8 cellular contexts compared by ENCODE assay signal in the genomic region with DNA sequence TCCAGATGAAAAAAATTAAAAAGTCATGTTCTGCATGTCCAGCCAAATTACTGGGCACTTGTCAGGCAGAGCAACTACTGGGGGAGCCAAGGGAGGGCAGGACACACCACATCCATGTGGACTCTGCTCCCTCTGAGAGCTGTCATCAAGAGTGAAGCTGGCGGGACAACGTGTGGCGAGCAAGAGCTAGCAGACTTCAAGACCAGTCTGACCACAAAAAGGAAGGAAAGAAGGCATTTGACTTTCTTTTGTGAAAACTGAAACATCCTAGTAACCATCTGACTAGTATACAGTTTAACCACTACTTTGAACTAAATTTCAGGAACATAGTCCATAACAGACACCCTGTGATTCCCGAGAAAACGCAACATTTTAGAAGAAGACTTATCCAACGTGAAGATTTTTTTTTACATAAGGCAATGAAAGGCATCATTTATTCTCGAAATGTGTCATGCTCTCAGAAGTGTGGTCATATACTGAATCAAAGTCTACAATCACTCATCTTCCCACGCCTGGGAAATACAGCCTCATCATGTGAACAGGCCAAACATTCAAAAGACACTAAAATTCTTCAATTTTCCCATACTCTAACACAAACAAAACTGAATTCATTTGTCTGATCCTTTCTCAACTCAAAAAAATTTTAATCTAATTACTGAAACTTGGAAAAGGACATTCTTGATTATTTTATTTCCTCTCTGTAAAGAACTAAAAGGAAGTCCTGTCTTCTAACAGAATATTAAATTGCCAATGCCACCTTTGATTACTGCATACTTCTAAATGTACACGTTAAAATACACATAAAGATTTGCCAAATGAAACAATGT. TPM values are rescaled to one million over a fixed set of nuclear protein-coding genes. Genes with fewer than 3 reads are reported as not detected.
DNase-seq lines count a peak whose midpoint lies in the region; ATAC-seq and TF ChIP-seq lines count a peak whose summit lies in the region.

No MANE protein-coding gene starts in this region.

- ATAC-seq in HG03064 (IDR thresholded peaks at IDR 0.05; ENCODE audit: low read depth, unreplicated experiment) (peak; percentile 68), T-helper 17 cell (peak; percentile 59)

- H3K27ac Mint-ChIP-seq in T-helper 17 cell, result peak overlapping the region; percentile 91
- H3K27ac Mint-ChIP-seq in glutamatergic neuron (ENCODE audit: unreplicated experiment), result no peak overlapping the region

- DNase-seq in stimulated activated naive CD4-positive, alpha-beta T cell treated with Interleukin-2 at 50 U/mL for 16 hours (lab: John Stamatoyannopoulos, UW), result peak; percentile 35
- no peak for DNase-seq in stimulated activated naive CD4-positive, alpha-beta T cell (lab: John Stamatoyannopoulos, UW)
- DNase-seq in T-helper 17 cell (no peak), glutamatergic neuron (no peak), stromal cell of bone marrow (ENCODE audit: low read depth) (peak; percentile 90), NCI-H82 (lab: John Stamatoyannopoulos, UW) (no peak), NCI-H146 treated with DMSO at 0.1 percent for 48 hours (lab: John Stamatoyannopoulos, UW; ENCODE audit: unreplicated experiment) (no peak)

- H3K4me3 Mint-ChIP-seq in T-helper 17 cell (peak overlapping the region; percentile 57), glutamatergic neuron (ENCODE audit: unreplicated experiment) (peak overlapping the region; percentile 5)

- H3K9me3 Mint-ChIP-seq in glutamatergic neuron (ENCODE audit: unreplicated experiment), result no peaks in the 10 kb centered on the region

- no peaks in the 10 kb centered on the region for H3K9me3 ChIP-seq in T-helper 17 cell (ENCODE audit: control insufficient read depth, low read length, poor library complexity, severe bottlenecking)

- H3K36me3 Mint-ChIP-seq in T-helper 17 cell (ENCODE audit: low read depth) (no peaks in the 10 kb centered on the region), glutamatergic neuron (ENCODE audit: unreplicated experiment) (no peaks in the 10 kb centered on the region)

- peaks cover 44% of the 10 kb centered on the region for H3K4me1 Mint-ChIP-seq in T-helper 17 cell
- H3K4me1 Mint-ChIP-seq in glutamatergic neuron (ENCODE audit: low read depth, unreplicated experiment), result peaks cover 21% of the 10 kb centered on the region

- TF ChIP-seq CTCF in glutamatergic neuron (IDR thresholded peaks at IDR 0.05; ENCODE audit: partially characterized antibody, unreplicated experiment), result no peak

- H3K27me3 Mint-ChIP-seq in T-helper 17 cell (no peaks in the 10 kb centered on the region), glutamatergic neuron (ENCODE audit: unreplicated experiment) (no peaks in the 10 kb centered on the region)

RNA-seq across cellular contexts. Expression of gene CYTH3, which starts 15.5 kb away (rescaled TPM):
- total RNA-seq in T-helper 17 cell (10 to 100 TPM; 23.1 to 25.8 TPM), glutamatergic neuron (ENCODE audit: unreplicated experiment) (20.1 TPM)

Comparison
In these comparisons a context has a peak if more than half of its experiments do, and no peak if none do; other contexts are left out.
1. DNase-seq: peak in stimulated activated naive CD4-positive, alpha-beta T cell treated with Interleukin-2 at 50 U/mL for 16 hours (single experiment) and stromal cell of bone marrow (single experiment); none in stimulated activated naive CD4-positive, alpha-beta T cell (0 of 6), T-helper 17 cell (0 of 3), glutamatergic neuron (single experiment), NCI-H82 (single experiment) and NCI-H146 treated with DMSO at 0.1 percent for 48 hours (single experiment).